In the genomic region with DNA sequence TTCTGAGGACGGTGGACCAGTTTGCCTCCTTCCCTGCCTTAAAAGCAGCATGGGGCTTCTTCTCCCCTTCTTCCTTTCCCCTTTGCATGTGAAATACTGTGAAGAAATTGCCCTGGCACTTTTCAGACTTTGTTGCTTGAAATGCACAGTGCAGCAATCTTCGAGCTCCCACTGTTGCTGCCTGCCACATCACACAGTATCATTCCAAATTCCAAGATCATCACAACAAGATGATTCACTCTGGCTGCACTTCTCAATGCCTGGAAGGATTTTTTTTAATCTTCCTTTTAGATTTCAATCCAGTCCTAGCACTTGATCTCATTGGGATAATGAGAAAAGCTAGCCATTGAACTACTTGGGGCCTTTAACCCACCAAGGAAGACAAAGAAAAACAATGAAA, we compare ENCODE assay signal across 11 cellular contexts.
DNase-seq lines count a peak whose midpoint lies in the region; ATAC-seq and TF ChIP-seq lines count a peak whose summit lies in the region.
"Had no signal": no experiment of that assay in that cellular context is flagged by ENCODE, and none has a peak within 500 bp of the region (broad histone marks: within the 10 kb centered on the region; RNA-seq: fewer than 3 reads in every experiment).

No MANE protein-coding gene starts in this region.

- no peak for TF ChIP-seq POLR2A in vagina (IDR thresholded peaks at IDR 0.05)

- no peak overlapping the region for H3K4me3 ChIP-seq in left lung
- H3K4me3 ChIP-seq in vagina = no peak overlapping the region
- H3K4me3 ChIP-seq in HAP-1 = no peak overlapping the region

- H3K36me3 ChIP-seq in left lung = peaks cover 5 to 84% of the 10 kb centered on the region in 2 donors
- peaks cover 0 to 31% of the 10 kb centered on the region in 2 donors for H3K36me3 ChIP-seq in vagina
- H3K36me3 ChIP-seq in HAP-1 (replicated peaks) = 0 out of 2 replicates have a peak, but pooled peaks cover 4% of the 10 kb centered on the region

- intact Hi-C loops in Right ventricle myocardium inferior (cut with DNase I) = no loop called here
- intact Hi-C loops in left ventricle myocardium superior (cut with micrococcal nuclease) = no loop called here
- intact Hi-C loops in left lung (cut with DNase I) = no loop called here
- intact Hi-C loops in vagina (cut with DNase I) = no loop called here

- no peak for TF ChIP-seq CTCF in left lung (IDR thresholded peaks at IDR 0.05)
- TF ChIP-seq CTCF in vagina (IDR thresholded peaks at IDR 0.05) = no peak

- H3K27me3 ChIP-seq in left lung (no peaks in the 10 kb centered on the region), vagina (no peaks in the 10 kb centered on the region), HAP-1 (ENCODE audit: low read depth) (no peaks in the 10 kb centered on the region)

- DNase-seq in Right ventricle myocardium inferior (ENCODE audit: missing footprints) (no peak), left ventricle myocardium superior (no peak), dedifferentiated amniotic fluid mesenchymal stem cell (ENCODE audit: extremely low spot score) (peak; percentile 74), left lung (no peak), vagina (ENCODE audit: extremely low spot score in 2 of 2) (no peak), HAP-1 (ENCODE audit: low spot score in 2 of 2) (no peak), NCI-H2107 (lab: John Stamatoyannopoulos, UW) (no peak)
- DNase-seq: cerebellar nuclear complex, NCI-H82 had no signal

- no peaks in the 10 kb centered on the region for H3K9me3 ChIP-seq in left lung
- H3K9me3 ChIP-seq in vagina = no peaks in the 10 kb centered on the region
- no peaks in the 10 kb centered on the region for H3K9me3 ChIP-seq in HAP-1

- in situ Hi-C loops in HAP-1 (cut with MboI; ENCODE audit: low sequenced_read_pairs) = no loop called here

- H3K27ac ChIP-seq in left lung = peak overlapping the region in 1 of 2 donors; percentile 44
- H3K27ac ChIP-seq in vagina = peak overlapping the region; percentile 21
- H3K27ac ChIP-seq: parathyroid adenoma had no signal

- H3K4me1 ChIP-seq in left lung (no peaks in the 10 kb centered on the region), vagina (peaks cover 7% of the 10 kb centered on the region), HAP-1 (no peaks in the 10 kb centered on the region)
- H3K4me1 ChIP-seq: parathyroid adenoma had no signal

- peak; percentile 25 for ATAC-seq in Right ventricle myocardium inferior
- no peak for ATAC-seq in left ventricle myocardium superior
- peak; percentile 41 for ATAC-seq in left lung
- ATAC-seq in GM18870 (IDR thresholded peaks at IDR 0.05; ENCODE audit: unreplicated experiment) = no peak

Comparison
In these comparisons a context has a peak if more than half of its experiments do, and no peak if none do; other contexts are left out.
1. ATAC-seq: peak in Right ventricle myocardium inferior (single experiment) and left lung (single experiment); none in left ventricle myocardium superior (single experiment) and GM18870 (single experiment).